ENCODE assay signal across 1 cellular context in the genomic region with DNA sequence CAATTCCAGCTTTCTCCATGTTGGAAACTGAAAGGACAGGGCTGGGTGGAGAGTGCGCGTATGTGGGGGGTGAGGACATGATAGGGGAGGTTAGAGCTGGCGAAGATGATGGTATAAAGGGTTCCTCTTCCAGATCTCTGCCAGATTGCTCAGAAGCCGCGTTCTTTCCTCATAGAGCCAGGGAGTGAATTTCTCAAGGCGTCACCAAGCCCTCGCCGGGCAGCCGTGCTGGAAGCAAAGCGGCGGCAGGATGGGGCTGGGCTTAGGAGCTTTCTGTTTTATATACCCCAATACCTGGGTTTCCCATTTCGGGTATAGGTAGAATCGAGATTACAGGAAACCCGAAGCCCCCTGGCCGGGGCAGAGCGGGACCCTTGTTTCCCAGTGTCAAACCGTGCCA.
TF ChIP-seq lines count a peak whose summit lies in the region.

No MANE protein-coding gene starts in this region.

TF ChIP-seq in IMR-90, 13 proteins besides CTCF, POLR2A, EP300 and RAD21 (continued from another document):
- TF ChIP-seq, protein P1, sequence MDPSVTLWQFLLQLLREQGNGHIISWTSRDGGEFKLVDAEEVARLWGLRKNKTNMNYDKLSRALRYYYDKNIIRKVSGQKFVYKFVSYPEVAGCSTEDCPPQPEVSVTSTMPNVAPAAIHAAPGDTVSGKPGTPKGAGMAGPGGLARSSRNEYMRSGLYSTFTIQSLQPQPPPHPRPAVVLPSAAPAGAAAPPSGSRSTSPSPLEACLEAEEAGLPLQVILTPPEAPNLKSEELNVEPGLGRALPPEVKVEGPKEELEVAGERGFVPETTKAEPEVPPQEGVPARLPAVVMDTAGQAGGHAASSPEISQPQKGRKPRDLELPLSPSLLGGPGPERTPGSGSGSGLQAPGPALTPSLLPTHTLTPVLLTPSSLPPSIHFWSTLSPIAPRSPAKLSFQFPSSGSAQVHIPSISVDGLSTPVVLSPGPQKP (IDR thresholded peaks at IDR 0.05; ENCODE audit: borderline replicate concordance, low read depth, low read length), result no peak
- TF ChIP-seq MXI1 (IDR thresholded peaks at IDR 0.05; ENCODE audit: borderline replicate concordance, low read depth, low read length), result no peak
